Comparison of ENCODE assay signal across 19 cellular contexts in genomic region chr16:53523126-53523804, GRCh38. TPM values are rescaled to one million over a fixed set of nuclear protein-coding genes. Genes with fewer than 3 reads are reported as not detected.
DNase-seq lines count a peak whose midpoint lies in the region; ATAC-seq and TF ChIP-seq lines count a peak whose summit lies in the region.
"Had no signal": no experiment of that assay in that cellular context is flagged by ENCODE, and none has a peak within 500 bp of the region (broad histone marks: within the 10 kb centered on the region; RNA-seq: fewer than 3 reads in every experiment).

No MANE protein-coding gene starts in this region.

- intact Hi-C loops in activated CD8-positive, alpha-beta T cell treated with anti-CD3 and anti-CD28 coated beads for 36 hours (cut with micrococcal nuclease): no loop called here

- H3K27ac Mint-ChIP-seq in activated CD8-positive, alpha-beta T cell treated with anti-CD3 and anti-CD28 coated beads, Interleukin-2, amount 10 ng/mL, durations not matched to agents 7 days and 5 days: peak overlapping the region; percentile 20
- no peak overlapping the region for H3K27ac Mint-ChIP-seq in activated CD8-positive, alpha-beta T cell treated with anti-CD3 and anti-CD28 coated beads for 36 hours

- peaks cover 6% of the 10 kb centered on the region for H3K36me3 Mint-ChIP-seq in activated CD8-positive, alpha-beta T cell treated with anti-CD3 and anti-CD28 coated beads, Interleukin-2, amount 10 ng/mL, durations not matched to agents 7 days and 5 days (ENCODE audit: low read depth)
- H3K36me3 Mint-ChIP-seq in activated CD8-positive, alpha-beta T cell treated with anti-CD3 and anti-CD28 coated beads for 36 hours (ENCODE audit: low read depth): peaks cover 6% of the 10 kb centered on the region

- POLR2A ChIA-PET in activated CD8-positive, alpha-beta T cell treated with anti-CD3 and anti-CD28 coated beads, Interleukin-2, amount 10 ng/mL, durations not matched to agents 7 days and 5 days (lab: Charles Lee): no interaction called here
- POLR2A ChIA-PET in activated CD8-positive, alpha-beta T cell treated with anti-CD3 and anti-CD28 coated beads for 36 hours (lab: Charles Lee): interaction anchor here (1.0 kb wide), 1 partner anchor 72 kb away, joined by 4 read pairs; no protein-coding TSS in a partner anchor

- peaks cover 37% of the 10 kb centered on the region for H3K4me1 Mint-ChIP-seq in activated CD8-positive, alpha-beta T cell treated with anti-CD3 and anti-CD28 coated beads, Interleukin-2, amount 10 ng/mL, durations not matched to agents 7 days and 5 days (ENCODE audit: low read depth)
- H3K4me1 Mint-ChIP-seq in activated CD8-positive, alpha-beta T cell treated with anti-CD3 and anti-CD28 coated beads for 36 hours (ENCODE audit: low read depth): peaks cover 19% of the 10 kb centered on the region

- H3K4me3 ChIP-seq in SJCRH30 (peak overlapping the region; percentile 11; the same call in 1 of the 2 replicates), Peyer's patch (no peak overlapping the region)
- H3K4me3 ChIP-seq: K562, SJSA1 had no signal

- in situ Hi-C loops in KBM-7 (cut with MboI; ENCODE audit: low pct_unique_long_range_greater_than_20kb, low sequenced_read_pairs): no loop called here

- no peaks in the 10 kb centered on the region for H3K27me3 Mint-ChIP-seq in activated CD8-positive, alpha-beta T cell treated with anti-CD3 and anti-CD28 coated beads, Interleukin-2, amount 10 ng/mL, durations not matched to agents 7 days and 5 days (ENCODE audit: low read depth)
- H3K27me3 Mint-ChIP-seq in activated CD8-positive, alpha-beta T cell treated with anti-CD3 and anti-CD28 coated beads for 36 hours: peaks cover 11% of the 10 kb centered on the region

- TF ChIP-seq CTCF in activated CD8-positive, alpha-beta T cell treated with anti-CD3 and anti-CD28 coated beads for 36 hours (IDR thresholded peaks at IDR 0.05): no peak
- TF ChIP-seq CTCF in Peyer's patch (IDR thresholded peaks at IDR 0.05): no peak

- no peaks in the 10 kb centered on the region for H3K9me3 Mint-ChIP-seq in activated CD8-positive, alpha-beta T cell treated with anti-CD3 and anti-CD28 coated beads, Interleukin-2, amount 10 ng/mL, durations not matched to agents 7 days and 5 days (ENCODE audit: insufficient read depth)
- H3K9me3 Mint-ChIP-seq in activated CD8-positive, alpha-beta T cell treated with anti-CD3 and anti-CD28 coated beads for 36 hours: peaks cover 1% of the 10 kb centered on the region

- CTCF ChIA-PET in activated CD8-positive, alpha-beta T cell treated with anti-CD3 and anti-CD28 coated beads, Interleukin-2, amount 10 ng/mL, durations not matched to agents 7 days and 5 days (lab: Charles Lee): no interaction called here
- CTCF ChIA-PET in activated CD8-positive, alpha-beta T cell treated with anti-CD3 and anti-CD28 coated beads for 36 hours (lab: Charles Lee): interaction anchor here (1.9 kb wide), 1 partner anchor 27 kb away, joined by 5 read pairs; no protein-coding TSS in a partner anchor

- no peak overlapping the region for H3K4me3 Mint-ChIP-seq in activated CD8-positive, alpha-beta T cell treated with anti-CD3 and anti-CD28 coated beads, Interleukin-2, amount 10 ng/mL, durations not matched to agents 7 days and 5 days
- no peak overlapping the region for H3K4me3 Mint-ChIP-seq in activated CD8-positive, alpha-beta T cell treated with anti-CD3 and anti-CD28 coated beads for 36 hours

- H3K27me3 ChIP-seq in SJCRH30 (no peaks in the 10 kb centered on the region), Peyer's patch (no peaks in the 10 kb centered on the region)
- H3K27me3 ChIP-seq: SJSA1 had no signal

- no peak for ATAC-seq in activated CD8-positive, alpha-beta T cell treated with anti-CD3 and anti-CD28 coated beads, Interleukin-2, amount 10 ng/mL, durations not matched to agents 7 days and 5 days
- ATAC-seq in activated CD8-positive, alpha-beta T cell treated with anti-CD3 and anti-CD28 coated beads for 36 hours: no peak
- peak; percentile 78 for ATAC-seq in left lobe of liver
- ATAC-seq: K562, PC-3, Right ventricle myocardium inferior had no signal

- no peak for DNase-seq in activated CD8-positive, alpha-beta T cell treated with anti-CD3 and anti-CD28 coated beads, Interleukin-2, amount 10 ng/mL, durations not matched to agents 7 days and 5 days
- DNase-seq in activated CD8-positive, alpha-beta T cell treated with anti-CD3 and anti-CD28 coated beads for 36 hours: no peak
- DNase-seq in SJCRH30 (peak; percentile 81 to 91), left lobe of liver (ENCODE audit: low spot score) (no peak), renal cortical epithelial cell (ENCODE audit: low read depth) (peak; percentile 6), Peyer's patch (no peak), KBM-7 (no peak)
- DNase-seq: DMS153; DND-41; NCI-H1105 treated with DMSO at 0.1 percent for 48 hours; NCI-H2029; NCI-H446 treated with DMSO at 0.1 percent for 48 hours; NCI-H526; NCI-H82; NK-92 treated with Interleukin-12 subunit alpha and Interleukin-12 subunit beta, amount 100 ng/mL, for 24 hours; PC-3 had no signal

- H3K36me3 ChIP-seq in SJCRH30 (no peaks in the 10 kb centered on the region), Peyer's patch (no peaks in the 10 kb centered on the region)
- H3K36me3 ChIP-seq: SJSA1 had no signal

- H3K4me1 ChIP-seq in SJCRH30 (peaks cover 37% of the 10 kb centered on the region), Peyer's patch (peaks cover 0 to 8% (median under 1%) of the 10 kb centered on the region in 4 donors)

- no peak for TF ChIP-seq POLR2A in Peyer's patch (IDR thresholded peaks at IDR 0.05)

- peak overlapping the region; percentile 74 for H3K27ac ChIP-seq in SJCRH30
- H3K27ac ChIP-seq in Peyer's patch: no peak overlapping the region
- H3K27ac ChIP-seq: SJSA1 had no signal

- H3K9me3 ChIP-seq in SJCRH30 (replicated peaks) (no peaks in the 10 kb centered on the region), Peyer's patch (no peaks in the 10 kb centered on the region)
- H3K9me3 ChIP-seq: SJSA1 had no signal

RNA-seq across cellular contexts. Expression of gene AKTIP, which starts 20.3 kb away (rescaled TPM):
- total RNA-seq in activated CD8-positive, alpha-beta T cell treated with anti-CD3 and anti-CD28 coated beads, Interleukin-2, amount 10 ng/mL, durations not matched to agents 7 days and 5 days: 10 to 100 TPM; 54.0 to 56.8 TPM
- 10 to 100 TPM; 24.4 to 24.7 TPM for total RNA-seq in activated CD8-positive, alpha-beta T cell treated with anti-CD3 and anti-CD28 coated beads for 36 hours
- 12.8 and 15.8 TPM in 2 replicates for total RNA-seq in SJCRH30 (2014; rRNA removed; shearing (Covaris generic))
- total RNA-seq in left lobe of liver: 25.7 TPM
- 26.6 and 38.4 TPM in 2 replicates for total RNA-seq in renal cortical epithelial cell
- 10 to 100 TPM; 34.6 to 83.5 (median 43.6) TPM for total RNA-seq in Peyer's patch

Comparison
In these comparisons a context has a peak if more than half of its experiments do, and no peak if none do; other contexts are left out.
1. DNase-seq: peak in SJCRH30 (2 of 2) and renal cortical epithelial cell (single experiment); none in activated CD8-positive, alpha-beta T cell treated with anti-CD3 and anti-CD28 coated beads, Interleukin-2, amount 10 ng/mL, durations not matched to agents 7 days and 5 days (single experiment), activated CD8-positive, alpha-beta T cell treated with anti-CD3 and anti-CD28 coated beads for 36 hours (single experiment), left lobe of liver (single experiment), Peyer's patch (0 of 3) and KBM-7 (single experiment).